Comparison of ENCODE assay signal across 9 cellular contexts in the genomic region with DNA sequence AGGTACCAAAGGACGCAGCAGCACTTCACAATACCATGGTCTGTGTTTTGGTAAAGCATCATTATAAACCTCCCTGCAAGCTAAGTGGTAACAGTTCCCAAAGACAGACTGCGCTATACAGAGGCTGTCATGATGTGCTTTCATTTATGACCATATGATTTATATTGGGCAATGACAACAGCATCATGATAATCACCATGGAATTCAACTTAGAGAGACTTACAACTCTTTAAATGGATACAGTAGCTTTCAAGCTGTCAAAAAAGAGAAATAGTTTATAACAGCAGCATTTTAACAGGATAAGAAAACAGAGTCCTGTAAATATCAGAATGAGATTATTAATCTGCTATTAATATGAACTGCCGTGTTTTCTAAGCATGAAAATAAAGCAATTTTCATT.
"Had no signal": no experiment of that assay in that cellular context is flagged by ENCODE, and none has a peak within 500 bp of the region (broad histone marks: within the 10 kb centered on the region; RNA-seq: fewer than 3 reads in every experiment).

No MANE protein-coding gene starts in this region.

- ATAC-seq: GM23338, HCT116 had no signal

- H3K27ac Mint-ChIP-seq: GM23338, H9, HFFc6 had no signal

- H3K9me3 ChIP-seq: HAP-1 had no signal

- H3K4me3 Mint-ChIP-seq: GM23338, H9, HFFc6 had no signal

- H3K9me3 Mint-ChIP-seq: GM23338, H9 had no signal

- H3K4me2 ChIP-seq: GM23338 had no signal

- H2AFZ ChIP-seq: GM23248, GM23338 had no signal

- H3K4me1 ChIP-seq: HAP-1 had no signal

- H3K27ac ChIP-seq: GM23248 had no signal

- H3K9ac ChIP-seq: GM23248 had no signal

- DNase-seq: GM23248, GOT3, H7, H9, HCEC 1CT, HFFc6 had no signal

- H3K36me3 ChIP-seq: HAP-1 had no signal

- H3K4me3 ChIP-seq: GM23248, GM23338, HAP-1 had no signal

- H3K4me1 Mint-ChIP-seq: GM23338, H9 had no signal
